In the genomic region with DNA sequence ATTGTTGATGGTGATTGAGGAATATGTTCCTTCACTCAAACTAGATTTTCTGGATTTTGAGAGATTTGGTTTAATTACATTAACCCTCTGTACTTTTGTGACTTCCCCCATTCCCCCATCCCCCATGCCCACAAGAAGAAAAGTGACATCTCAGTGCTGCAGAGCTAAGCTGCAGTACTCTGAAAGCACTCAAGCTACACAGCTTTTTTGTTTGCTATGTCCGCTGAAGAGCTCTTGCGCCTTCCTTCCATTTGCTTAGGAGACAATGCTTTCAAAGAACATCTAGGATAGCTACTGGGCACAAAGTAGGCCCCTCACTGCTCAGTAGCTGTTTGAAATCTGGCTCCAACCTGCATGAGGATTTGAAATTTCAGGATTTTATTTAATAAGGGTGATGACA, we compare ENCODE assay signal across 14 cellular contexts.
"Had no signal": no experiment of that assay in that cellular context is flagged by ENCODE, and none has a peak within 500 bp of the region (broad histone marks: within the 10 kb centered on the region; RNA-seq: fewer than 3 reads in every experiment).

No MANE protein-coding gene starts in this region.

- H3K4me3 ChIP-seq: colonic mucosa, heart right ventricle, left lung, ovary had no signal

- H3K27ac Mint-ChIP-seq: activated B cell treated with CpG ODN at 0.5 μM for 24 hours; activated CD4-positive, alpha-beta T cell treated with anti-CD3 and anti-CD28 coated beads, Interleukin-2, amount 10 ng/mL, durations not matched to agents 24 days and 14 days; activated T-helper 1 cell treated with anti-CD3 and anti-CD28 coated beads, Interleukin-12 subunit alpha, Interleukin-12 subunit beta, Interleukin-2, Interleukin-4 antibody, amounts not matched to agents 30 ng/mL and 10 ng/mL and 1 ng/mL, durations not matched to agents 14 hours and 24 hours and 36 hours; memory B cell; nephron; stimulated activated naive CD8-positive, alpha-beta T cell treated with anti-CD3 and anti-CD28 coated beads, Interleukin-15, Interleukin-2, amounts not matched to agents 100 ng/mL and 50 ng/mL, for 24 hours had no signal

- H3K9me3 Mint-ChIP-seq: activated B cell treated with CpG ODN at 0.5 μM for 24 hours; activated CD4-positive, alpha-beta T cell treated with anti-CD3 and anti-CD28 coated beads, Interleukin-2, amount 10 ng/mL, durations not matched to agents 24 days and 14 days; activated T-helper 1 cell treated with anti-CD3 and anti-CD28 coated beads, Interleukin-12 subunit alpha, Interleukin-12 subunit beta, Interleukin-2, Interleukin-4 antibody, amounts not matched to agents 30 ng/mL and 10 ng/mL and 1 ng/mL, durations not matched to agents 14 hours and 24 hours and 36 hours; memory B cell; nephron; stimulated activated naive CD8-positive, alpha-beta T cell treated with anti-CD3 and anti-CD28 coated beads, Interleukin-15, Interleukin-2, amounts not matched to agents 100 ng/mL and 50 ng/mL, for 24 hours had no signal

- H3K27me3 Mint-ChIP-seq: activated B cell treated with CpG ODN at 0.5 μM for 24 hours; activated CD4-positive, alpha-beta T cell treated with anti-CD3 and anti-CD28 coated beads, Interleukin-2, amount 10 ng/mL, durations not matched to agents 24 days and 14 days had no signal

- H3K4me1 ChIP-seq: colonic mucosa, heart right ventricle, left lung had no signal

- H3K4me3 Mint-ChIP-seq: activated B cell treated with CpG ODN at 0.5 μM for 24 hours; activated CD4-positive, alpha-beta T cell treated with anti-CD3 and anti-CD28 coated beads, Interleukin-2, amount 10 ng/mL, durations not matched to agents 24 days and 14 days; activated T-helper 1 cell treated with anti-CD3 and anti-CD28 coated beads, Interleukin-12 subunit alpha, Interleukin-12 subunit beta, Interleukin-2, Interleukin-4 antibody, amounts not matched to agents 30 ng/mL and 10 ng/mL and 1 ng/mL, durations not matched to agents 14 hours and 24 hours and 36 hours; memory B cell; nephron; stimulated activated naive CD8-positive, alpha-beta T cell treated with anti-CD3 and anti-CD28 coated beads, Interleukin-15, Interleukin-2, amounts not matched to agents 100 ng/mL and 50 ng/mL, for 24 hours had no signal

- H3K27ac ChIP-seq: colonic mucosa, heart right ventricle, left lung, ovary had no signal

- H3K27me3 ChIP-seq: colonic mucosa, heart right ventricle, left lung, ovary had no signal

- ATAC-seq: heart right ventricle, left lung had no signal

- H3K36me3 Mint-ChIP-seq: memory B cell had no signal

- H3K36me3 ChIP-seq: colonic mucosa, heart right ventricle, left lung, ovary had no signal

- H3K4me1 Mint-ChIP-seq: activated B cell treated with CpG ODN at 0.5 μM for 24 hours; activated CD4-positive, alpha-beta T cell treated with anti-CD3 and anti-CD28 coated beads, Interleukin-2, amount 10 ng/mL, durations not matched to agents 24 days and 14 days; memory B cell; nephron had no signal

- DNase-seq: activated B cell treated with CpG ODN at 0.5 μM for 24 hours; activated CD4-positive, alpha-beta T cell treated with anti-CD3 and anti-CD28 coated beads, Interleukin-2, amount 10 ng/mL, durations not matched to agents 24 days and 14 days; activated naive CD4-positive, alpha-beta T cell treated with Interleukin-2 at 50 U/mL for 16 hours; colonic mucosa; effector CD8-positive, alpha-beta T cell; heart right ventricle; left lung; ovary; stimulated activated CD4-positive, alpha-beta T cell treated with anti-CD3 and anti-CD28 coated beads, Interleukin-15, amount 100 ng/mL, for 24 hours; stimulated activated CD4-positive, alpha-beta T cell treated with anti-CD3 and anti-CD28 coated beads, Interleukin-4, amount 100 ng/mL, for 24 hours had no signal
